Comparison of ENCODE assay signal across 9 cellular contexts in the genomic region with DNA sequence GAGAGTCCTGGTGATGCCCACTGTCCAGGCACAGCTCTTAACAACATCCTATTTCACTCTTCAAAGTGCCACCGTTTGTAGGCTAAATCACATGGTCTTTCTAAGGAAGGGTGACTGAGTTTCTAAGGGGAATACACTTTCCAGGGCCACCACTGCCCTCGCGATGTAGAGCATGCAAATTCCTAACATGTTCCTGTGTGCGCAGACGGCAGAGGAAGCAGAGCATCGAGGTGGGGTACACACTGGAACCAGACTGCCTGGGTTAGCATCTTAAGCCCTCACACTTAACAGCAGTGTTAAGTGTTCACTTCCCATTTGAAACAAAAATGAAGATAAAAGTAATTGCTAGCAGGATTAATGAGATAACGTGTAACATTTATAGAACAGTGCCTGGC. TPM values are rescaled to one million over a fixed set of nuclear protein-coding genes. Genes with fewer than 3 reads are reported as not detected.
DNase-seq lines count a peak whose midpoint lies in the region; ATAC-seq and TF ChIP-seq lines count a peak whose summit lies in the region.
"Had no signal": no experiment of that assay in that cellular context is flagged by ENCODE, and none has a peak within 500 bp of the region (broad histone marks: within the 10 kb centered on the region; RNA-seq: fewer than 3 reads in every experiment).

No MANE protein-coding gene starts in this region.

- no peak overlapping the region for H3K4me3 ChIP-seq in BLaER1 treated with 17β-estradiol and CSF1 and Interleukin-3, amounts not matched to agents 10 nM and 100 nM
- peak overlapping the region; percentile 24; the same call in 1 of the 2 replicates for H3K4me3 ChIP-seq in GM23338
- no peak overlapping the region for H3K4me3 ChIP-seq in muscle layer of duodenum (ENCODE audit: low read depth in 1 of 2, low read length in 2 of 2)
- H3K4me3 ChIP-seq: mucosa of descending colon had no signal

- peaks cover 0 to 13% (median 0%) of the 10 kb centered on the region in 11 experiments; a peak in 4 of 22 replicates for H3K36me3 ChIP-seq in BLaER1 treated with 17β-estradiol and CSF1 and Interleukin-3, amounts not matched to agents 10 nM and 100 nM
- no peaks in the 10 kb centered on the region for H3K36me3 ChIP-seq in GM23338 (ENCODE audit: insufficient read depth)
- H3K36me3 ChIP-seq in muscle layer of duodenum (ENCODE audit: control insufficient read depth in 1 of 2, insufficient read depth in 2 of 2, low read length in 2 of 2): no peaks in the 10 kb centered on the region

- peak overlapping the region; percentile 79 to 99 (median 93) for H3K4me2 ChIP-seq in BLaER1 treated with 17β-estradiol and CSF1 and Interleukin-3, amounts not matched to agents 10 nM and 100 nM
- H3K4me2 ChIP-seq in GM23338: peak overlapping the region; percentile 89

- peak overlapping the region in 10 of 11 experiments; percentile 2 to 55 (median 38); a peak in 15 of 22 replicates for H3K9ac ChIP-seq in BLaER1 treated with 17β-estradiol and CSF1 and Interleukin-3, amounts not matched to agents 10 nM and 100 nM

- peaks cover 61 to 81% (median 69%) of the 10 kb centered on the region in 10 experiments for H3K4me1 ChIP-seq in BLaER1 treated with 17β-estradiol and CSF1 and Interleukin-3, amounts not matched to agents 10 nM and 100 nM
- H3K4me1 ChIP-seq in GM23338 (ENCODE audit: insufficient read depth) (peaks cover 80% of the 10 kb centered on the region), muscle layer of duodenum (ENCODE audit: control insufficient read depth in 1 of 2, insufficient read depth in 2 of 2, low read length in 2 of 2) (peaks cover 15 to 20% of the 10 kb centered on the region in 2 donors)

- peaks cover 4% of the 10 kb centered on the region for H3F3A ChIP-seq in GM23338 (replicated peaks; ENCODE audit: low read depth)

- peaks cover 77% of the 10 kb centered on the region for H3K4me1 Mint-ChIP-seq in GM23338

- peaks cover 6% of the 10 kb centered on the region for H3K36me3 Mint-ChIP-seq in GM23338 (ENCODE audit: low read depth)
- H3K36me3 Mint-ChIP-seq in activated naive CD4-positive, alpha-beta T cell treated with anti-CD3 and anti-CD28 coated beads, Interleukin-2, amount 50 U/mL, for 72 hours: peaks cover 9 to 47% of the 10 kb centered on the region in 2 donors

- no peak for TF ChIP-seq CTCF in GM23338 (conservative IDR thresholded peaks at IDR 0.05; ENCODE audit: low read depth in 2 of 2)

- H3K79me2 ChIP-seq in GM23338 (replicated peaks; ENCODE audit: insufficient read depth): peaks cover 77% of the 10 kb centered on the region

- peak overlapping the region; percentile 16; the same call in 1 of the 3 replicates for H3K4me3 Mint-ChIP-seq in GM23338

- peaks cover 44 to 71% (median 64%) of the 10 kb centered on the region in 11 experiments; a peak in 21 of 22 replicates for H4K20me1 ChIP-seq in BLaER1 treated with 17β-estradiol and CSF1 and Interleukin-3, amounts not matched to agents 10 nM and 100 nM
- peaks cover 34% of the 10 kb centered on the region for H4K20me1 ChIP-seq in GM23338 (replicated peaks; ENCODE audit: insufficient read depth)

- no peaks in the 10 kb centered on the region for H3K9me2 ChIP-seq in GM23338 (ENCODE audit: insufficient read depth)

- H3K9me3 ChIP-seq in BLaER1 treated with 17β-estradiol and CSF1 and Interleukin-3, amounts not matched to agents 10 nM and 100 nM (replicated peaks in 1 of 11): no peaks in the 10 kb centered on the region
- no peaks in the 10 kb centered on the region for H3K9me3 ChIP-seq in muscle layer of duodenum (ENCODE audit: control insufficient read depth in 1 of 2, low read length in 2 of 2)
- H3K9me3 ChIP-seq: mucosa of descending colon had no signal

- no peak overlapping the region for H2AFZ ChIP-seq in GM23338

- DNase-seq in GM23338 (ENCODE audit: low spot score) (no peak), NCI-H226 (no peak), mucosa of gallbladder (ENCODE audit: low spot score) (no peak)
- no peak for DNase-seq in activated naive CD4-positive, alpha-beta T cell treated with anti-CD3 and anti-CD28 coated beads, Interleukin-2, amount 50 U/mL, for 72 hours (ENCODE audit: low spot score in 2 of 2)
- DNase-seq: mucosa of descending colon had no signal

- no peaks in the 10 kb centered on the region for H3K27me3 ChIP-seq in BLaER1 treated with 17β-estradiol and CSF1 and Interleukin-3, amounts not matched to agents 10 nM and 100 nM
- H3K27me3 ChIP-seq in GM23338 (ENCODE audit: insufficient read depth): peaks cover 15% of the 10 kb centered on the region
- H3K27me3 ChIP-seq in muscle layer of duodenum (ENCODE audit: low read depth, low read length): no peaks in the 10 kb centered on the region

- peak overlapping the region; percentile 51; the same call in 1 of the 2 replicates for H3K27ac Mint-ChIP-seq in GM23338
- H3K27ac Mint-ChIP-seq in activated naive CD4-positive, alpha-beta T cell treated with anti-CD3 and anti-CD28 coated beads, Interleukin-2, amount 50 U/mL, for 72 hours: peak overlapping the region; percentile 96 to 99

- peak overlapping the region in 7 of 11 experiments; percentile 8 to 56 (median 30); a peak in 9 of 22 replicates for H3K27ac ChIP-seq in BLaER1 treated with 17β-estradiol and CSF1 and Interleukin-3, amounts not matched to agents 10 nM and 100 nM
- H3K27ac ChIP-seq in GM23338 (ENCODE audit: low read depth) (peak overlapping the region; percentile 83; the same call in 1 of the 2 replicates), muscle layer of duodenum (ENCODE audit: low read length) (peak overlapping the region; percentile 20)

- ATAC-seq in GM23338 (no peak), HG02970 (IDR thresholded peaks at IDR 0.05; ENCODE audit: low FRiP score, unreplicated experiment) (no peak), GM19467 (IDR thresholded peaks at IDR 0.05; ENCODE audit: unreplicated experiment) (no peak)
- ATAC-seq in activated naive CD4-positive, alpha-beta T cell treated with anti-CD3 and anti-CD28 coated beads, Interleukin-2, amount 50 U/mL, for 72 hours: no peak

- no peaks in the 10 kb centered on the region for H3K9me3 Mint-ChIP-seq in GM23338
- H3K9me3 Mint-ChIP-seq in activated naive CD4-positive, alpha-beta T cell treated with anti-CD3 and anti-CD28 coated beads, Interleukin-2, amount 50 U/mL, for 72 hours: no peaks in the 10 kb centered on the region

- H3K27me3 Mint-ChIP-seq in GM23338 (ENCODE audit: insufficient read depth, low read depth, poor library complexity): peaks cover 24% of the 10 kb centered on the region

TF ChIP-seq in GM23338, 12 proteins besides CTCF, POLR2A, EP300 and RAD21 (continues in another document):
- no peak for TF ChIP-seq CREB1 (CRISPR knock-in tag; IDR thresholded peaks at IDR 0.05; ENCODE audit: low read depth)
- no peak for TF ChIP-seq NANOG (IDR thresholded peaks at IDR 0.05; ENCODE audit: borderline replicate concordance)
- TF ChIP-seq ZNF114 (CRISPR knock-in tag; IDR thresholded peaks at IDR 0.05): no peak
- TF ChIP-seq, protein P1, sequence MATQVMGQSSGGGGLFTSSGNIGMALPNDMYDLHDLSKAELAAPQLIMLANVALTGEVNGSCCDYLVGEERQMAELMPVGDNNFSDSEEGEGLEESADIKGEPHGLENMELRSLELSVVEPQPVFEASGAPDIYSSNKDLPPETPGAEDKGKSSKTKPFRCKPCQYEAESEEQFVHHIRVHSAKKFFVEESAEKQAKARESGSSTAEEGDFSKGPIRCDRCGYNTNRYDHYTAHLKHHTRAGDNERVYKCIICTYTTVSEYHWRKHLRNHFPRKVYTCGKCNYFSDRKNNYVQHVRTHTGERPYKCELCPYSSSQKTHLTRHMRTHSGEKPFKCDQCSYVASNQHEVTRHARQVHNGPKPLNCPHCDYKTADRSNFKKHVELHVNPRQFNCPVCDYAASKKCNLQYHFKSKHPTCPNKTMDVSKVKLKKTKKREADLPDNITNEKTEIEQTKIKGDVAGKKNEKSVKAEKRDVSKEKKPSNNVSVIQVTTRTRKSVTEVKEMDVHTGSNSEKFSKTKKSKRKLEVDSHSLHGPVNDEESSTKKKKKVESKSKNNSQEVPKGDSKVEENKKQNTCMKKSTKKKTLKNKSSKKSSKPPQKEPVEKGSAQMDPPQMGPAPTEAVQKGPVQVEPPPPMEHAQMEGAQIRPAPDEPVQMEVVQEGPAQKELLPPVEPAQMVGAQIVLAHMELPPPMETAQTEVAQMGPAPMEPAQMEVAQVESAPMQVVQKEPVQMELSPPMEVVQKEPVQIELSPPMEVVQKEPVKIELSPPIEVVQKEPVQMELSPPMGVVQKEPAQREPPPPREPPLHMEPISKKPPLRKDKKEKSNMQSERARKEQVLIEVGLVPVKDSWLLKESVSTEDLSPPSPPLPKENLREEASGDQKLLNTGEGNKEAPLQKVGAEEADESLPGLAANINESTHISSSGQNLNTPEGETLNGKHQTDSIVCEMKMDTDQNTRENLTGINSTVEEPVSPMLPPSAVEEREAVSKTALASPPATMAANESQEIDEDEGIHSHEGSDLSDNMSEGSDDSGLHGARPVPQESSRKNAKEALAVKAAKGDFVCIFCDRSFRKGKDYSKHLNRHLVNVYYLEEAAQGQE (IDR thresholded peaks at IDR 0.05; ENCODE audit: unreplicated experiment): no peak
- TF ChIP-seq, protein P2, sequence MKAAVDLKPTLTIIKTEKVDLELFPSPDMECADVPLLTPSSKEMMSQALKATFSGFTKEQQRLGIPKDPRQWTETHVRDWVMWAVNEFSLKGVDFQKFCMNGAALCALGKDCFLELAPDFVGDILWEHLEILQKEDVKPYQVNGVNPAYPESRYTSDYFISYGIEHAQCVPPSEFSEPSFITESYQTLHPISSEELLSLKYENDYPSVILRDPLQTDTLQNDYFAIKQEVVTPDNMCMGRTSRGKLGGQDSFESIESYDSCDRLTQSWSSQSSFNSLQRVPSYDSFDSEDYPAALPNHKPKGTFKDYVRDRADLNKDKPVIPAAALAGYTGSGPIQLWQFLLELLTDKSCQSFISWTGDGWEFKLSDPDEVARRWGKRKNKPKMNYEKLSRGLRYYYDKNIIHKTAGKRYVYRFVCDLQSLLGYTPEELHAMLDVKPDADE (IDR thresholded peaks at IDR 0.05): no peak
- TF ChIP-seq EZH2 (IDR thresholded peaks at IDR 0.05; ENCODE audit: low read depth, unreplicated experiment): no peak
- no peak for TF ChIP-seq EZH2phosphoT487 (IDR thresholded peaks at IDR 0.05; ENCODE audit: unreplicated experiment)

RNA-seq across cellular contexts. Expression of a gene that starts 3.0 kb away (rescaled TPM):
- 71.0 and 73.7 TPM in 2 replicates for total RNA-seq in GM23338 (2014; rRNA removed; shearing (Covaris generic))
- polyA plus RNA-seq in GM23338 (2016; fragmentation: Nextera tagmentation; extraction: Ambion mirVana): 26.2 and 28.2 TPM in 2 replicates
- total RNA-seq in activated naive CD4-positive, alpha-beta T cell treated with anti-CD3 and anti-CD28 coated beads, Interleukin-2, amount 50 U/mL, for 72 hours: 100 to 1,000 TPM in 1 of 2 donors, 10 to 100 TPM in 1; 52.0 to 124 TPM
- total RNA-seq in mucosa of gallbladder: 68.2 TPM

Comparison
In these comparisons a context has a peak if more than half of its experiments do, and no peak if none do; other contexts are left out.
1. H3K27ac ChIP-seq: peak in every context shown above with its lines; median percentile 83 in GM23338; 30 in BLaER1 treated with 17β-estradiol and CSF1 and Interleukin-3, amounts not matched to agents 10 nM and 100 nM; 20 in muscle layer of duodenum.